ENCODE assay signal across 8 cellular contexts in the genomic region with DNA sequence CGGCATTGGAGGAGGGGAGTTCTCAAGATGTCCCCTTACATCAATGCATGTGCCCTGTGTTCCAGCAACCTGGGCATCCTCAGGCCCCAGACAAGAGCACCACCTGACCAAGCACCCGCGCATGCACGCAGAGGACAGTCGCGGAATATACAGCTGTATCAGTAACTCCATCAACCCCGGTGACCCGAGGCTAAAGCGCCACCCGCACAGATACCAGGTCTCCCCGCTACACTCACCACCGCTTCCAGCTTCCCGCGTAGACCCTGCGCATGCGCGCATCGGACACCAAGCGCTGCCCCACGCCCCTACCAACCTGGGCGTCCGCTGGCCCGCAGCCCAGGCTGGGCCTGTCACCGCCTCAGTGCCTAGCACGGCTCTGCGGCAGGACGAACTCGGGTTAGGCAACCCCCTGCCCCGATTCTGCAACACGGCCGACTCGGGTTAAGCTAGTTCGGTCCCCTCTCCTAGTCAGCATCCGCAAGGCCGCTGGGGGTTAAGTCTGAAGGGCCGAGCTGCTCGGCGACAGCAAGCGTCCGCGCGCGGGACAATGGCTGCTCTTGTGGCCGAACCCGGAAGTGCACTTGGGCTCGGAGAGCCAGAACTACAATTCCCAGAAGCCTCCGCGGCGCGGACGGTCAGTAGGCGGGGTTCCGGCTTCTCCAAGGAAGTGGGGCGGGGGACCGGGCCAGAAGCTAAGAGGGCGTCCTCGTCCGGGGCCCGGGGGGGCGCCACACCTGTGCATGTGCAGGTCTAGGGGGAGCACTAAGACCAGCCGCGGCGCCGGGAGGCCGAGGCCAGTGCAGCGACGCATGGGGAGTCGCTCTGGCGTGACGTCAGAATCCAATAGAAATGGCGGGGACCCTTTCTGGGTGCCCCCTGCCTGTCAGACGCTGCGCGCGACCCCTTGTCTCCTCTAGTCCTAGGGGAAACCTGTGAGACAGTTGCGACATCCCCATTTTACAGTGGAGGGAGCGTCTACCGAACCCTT. TPM values are rescaled to one million over a fixed set of nuclear protein-coding genes. Genes with fewer than 3 reads are reported as not detected.
A peak's percentile ranks its signal among the peaks of the same experiment; 100 is the strongest.
DNase-seq lines count a peak whose midpoint lies in the region; ATAC-seq and TF ChIP-seq lines count a peak whose summit lies in the region.

A gene (minus strand): TSS at position 561 of the 988 bp plus-strand sequence. CDS start 3,188 bp downstream, outside the sequence.

- H3K4me1 Mint-ChIP-seq in activated B cell treated with CpG ODN at 0.5 μM for 24 hours, result peaks cover 37% of the 10 kb centered on the region

- H3K27ac Mint-ChIP-seq in activated B cell treated with CpG ODN at 0.5 μM for 24 hours, result peak within 1 kb of the TSS; percentile 86

- ATAC-seq in GM18909 (IDR thresholded peaks at IDR 0.05; ENCODE audit: poor library complexity, unreplicated experiment) (peak; percentile 90), HG03159 (IDR thresholded peaks at IDR 0.05; ENCODE audit: unreplicated experiment) (peak; percentile 87), activated B cell treated with CpG ODN at 0.5 μM for 24 hours (ENCODE audit: low read depth) (peak; percentile 91)

- TF ChIP-seq CTCF in AG09319 (IDR thresholded peaks at IDR 0.05; ENCODE audit: low read depth, low read length) (peak; percentile 25), activated B cell treated with CpG ODN at 0.5 μM for 24 hours (IDR thresholded peaks at IDR 0.05) (no peak)

- intact Hi-C loops in activated B cell treated with CpG ODN at 0.5 μM for 24 hours (cut with micrococcal nuclease), result loop anchor here (1.0 to 5.0 kb wide), 8 partner anchors 52 to 498 kb away; a partner anchor contains a TSS

- POLR2A ChIA-PET in activated B cell treated with CpG ODN at 0.5 μM for 24 hours (lab: Charles Lee), result interaction anchor here (0.5 to 1.5 kb wide), 17 partner anchors 52 to 1269 kb away, joined by 3 to 35 read pairs (median 5); a partner anchor contains a TSS

- H3K36me3 Mint-ChIP-seq in activated B cell treated with CpG ODN at 0.5 μM for 24 hours (ENCODE audit: low read depth), result peaks cover 45% of the 10 kb centered on the region

- DNase-seq in AG09319 (ENCODE audit: extremely low read depth, low read depth), result peak; percentile 77
- DNase-seq in NCI-H2227 treated with DMSO at 0.1 percent for 48 hours (lab: John Stamatoyannopoulos, UW), result peak; percentile 91
- DNase-seq in activated B cell treated with CpG ODN at 0.5 μM for 24 hours, result peak; percentile 95
- peak; percentile 91 for DNase-seq in central memory CD4-positive, alpha-beta T cell
- DNase-seq in iris pigment epithelial cell (ENCODE audit: low read depth), result peak; percentile 87
- DNase-seq in stimulated activated CD4-positive, alpha-beta T cell treated with anti-CD3 and anti-CD28 coated beads, Interleukin-12 subunit alpha, Interleukin-12 subunit beta, amount 100 ng/mL, for 24 hours (ENCODE audit: low read depth in 2 of 2), result peak; percentile 91 to 93

- CTCF ChIA-PET in activated B cell treated with CpG ODN at 0.5 μM for 24 hours (lab: Charles Lee), result no interaction called here

- peak within 1 kb of the TSS; percentile 96 for H3K4me3 Mint-ChIP-seq in activated B cell treated with CpG ODN at 0.5 μM for 24 hours

- peaks cover 34% of the 10 kb centered on the region for H3K9me3 Mint-ChIP-seq in activated B cell treated with CpG ODN at 0.5 μM for 24 hours

- peaks cover 9% of the 10 kb centered on the region for H3K27me3 Mint-ChIP-seq in activated B cell treated with CpG ODN at 0.5 μM for 24 hours

RNA-seq across cellular contexts. Expression of the gene that starts here (rescaled TPM):
- 11.6 and 14.4 TPM in 2 replicates for total RNA-seq in activated B cell treated with CpG ODN at 0.5 μM for 24 hours

Comparison
In these comparisons a context has a peak if more than half of its experiments do, and no peak if none do; other contexts are left out.
1. Peak in every context shown above with its lines: DNase-seq and ATAC-seq.